8 cellular contexts compared by ENCODE assay signal in genomic region chr12:71663561-71664410, GRCh38. TPM values are rescaled to one million over a fixed set of nuclear protein-coding genes. Genes with fewer than 3 reads are reported as not detected.
DNase-seq lines count a peak whose midpoint lies in the region; ATAC-seq and TF ChIP-seq lines count a peak whose summit lies in the region.

Gene THAP2 (plus strand): TSS chr12:71664301. CDS start chr12:71664510, 209 bp downstream.
Gene ZFC3H1 (minus strand): TSS chr12:71663848. CDS start chr12:71663610, 238 bp downstream.

- peak in 1 of 2 donors; percentile 75 for TF ChIP-seq POLR2A in lower leg skin (IDR thresholded peaks at IDR 0.05)

- POLR2A ChIA-PET in CD4-positive, alpha-beta T cell (lab: Charles Lee) = interaction anchor here (0.6 to 8.4 kb wide), 29 partner anchors 9 to 1925 kb away, joined by 3 to 312 read pairs (median 6); partner anchors contain the start of genes CNOT2, RAB21, TBC1D15 and TMEM19
- POLR2A ChIA-PET in activated CD4-positive, alpha-beta memory T cell treated with anti-CD3 and anti-CD28 coated beads for 36 hours (lab: Charles Lee) = interaction anchor here (0.8 to 5.9 kb wide), 15 partner anchors 8 to 176 kb away, joined by 3 to 132 read pairs (median 6); partner anchors contain the start of genes RAB21, TBC1D15 and TMEM19

- intact Hi-C loops in CD4-positive, alpha-beta T cell (cut with DNase I, micrococcal nuclease) = loop anchor here (1.0 to 10.0 kb wide), 8 partner anchors 21 to 1299 kb away; partner anchors contain the start of genes RAB21 (in 2 of the 2), KCNMB4 (in 1 of the 2), TBC1D15 (in 1 of the 2) and TMEM19 (in 1 of the 2)
- intact Hi-C loops in activated CD4-positive, alpha-beta memory T cell treated with anti-CD3 and anti-CD28 coated beads for 36 hours (cut with micrococcal nuclease) = loop anchor here (1.0 to 10.0 kb wide), 5 partner anchors 23 to 1421 kb away; partner anchors contain the start of genes CNOT2, TBC1D15, TMEM19 and TPH2
- intact Hi-C loops in lower leg skin (cut with DNase I; ENCODE audit: low total_unique reads) = no loop called here

- H3K4me3 Mint-ChIP-seq in CD4-positive, alpha-beta T cell = peak within 1 kb of the TSS; percentile 99
- peak within 1 kb of the TSS; percentile 97 for H3K4me3 Mint-ChIP-seq in activated CD4-positive, alpha-beta memory T cell treated with anti-CD3 and anti-CD28 coated beads for 36 hours

- peak within 1 kb of the TSS; percentile 97 to 99 for H3K9ac ChIP-seq in duodenal mucosa (ENCODE audit: low read depth in 1 of 2, low read length in 2 of 2)

- H3K27me3 ChIP-seq in CD4-positive, alpha-beta T cell (ENCODE audit: control insufficient read depth, insufficient read depth, low read length) = no peaks in the 10 kb centered on the region
- no peaks in the 10 kb centered on the region for H3K27me3 ChIP-seq in duodenal mucosa (ENCODE audit: control insufficient read depth in 1 of 2, insufficient read depth in 2 of 2, low read length in 2 of 2)

- H3K4me1 ChIP-seq in duodenal mucosa (ENCODE audit: control insufficient read depth in 1 of 2, insufficient read depth in 2 of 2, low read length in 2 of 2) = peaks cover 12 to 17% of the 10 kb centered on the region in 2 donors

- CTCF ChIA-PET in CD4-positive, alpha-beta T cell (lab: Charles Lee) = interaction anchor here (1.1 to 4.4 kb wide), 7 partner anchors 9 to 91 kb away, joined by 3 to 52 read pairs (median 7); partner anchors contain the start of genes RAB21 and TMEM19
- CTCF ChIA-PET in activated CD4-positive, alpha-beta memory T cell treated with anti-CD3 and anti-CD28 coated beads for 36 hours (lab: Charles Lee) = interaction anchor here (0.7 to 5.4 kb wide), 7 partner anchors 11 to 91 kb away, joined by 3 to 50 read pairs (median 18); partner anchors contain the start of genes RAB21 and TMEM19

- DNase-seq in CD4-positive, alpha-beta T cell = peak; percentile 80 to 93 (median 83)
- DNase-seq in NCI-H774 (lab: John Stamatoyannopoulos, UW) (peak; percentile 99), lower leg skin (ENCODE audit: low spot score in 2 of 2) (peak; percentile 97 to 98)
- peak; percentile 94 for DNase-seq in activated CD4-positive, alpha-beta memory T cell treated with anti-CD3 and anti-CD28 coated beads for 36 hours
- DNase-seq in stimulated activated CD4-positive, alpha-beta T cell treated with anti-CD3 and anti-CD28 coated beads, Interleukin-4, amount 100 ng/mL, for 48 hours (ENCODE audit: low read depth in 2 of 2) = peak; percentile 68 to 85

- H3K36me3 Mint-ChIP-seq in CD4-positive, alpha-beta T cell (ENCODE audit: low read depth) = peaks cover 46% of the 10 kb centered on the region
- H3K36me3 Mint-ChIP-seq in activated CD4-positive, alpha-beta memory T cell treated with anti-CD3 and anti-CD28 coated beads for 36 hours = peaks cover 46% of the 10 kb centered on the region

- no peak for TF ChIP-seq CTCF in CD4-positive, alpha-beta T cell (IDR thresholded peaks at IDR 0.05)
- no peak for TF ChIP-seq CTCF in lower leg skin (IDR thresholded peaks at IDR 0.05)

- peaks cover 9 to 11% of the 10 kb centered on the region in 2 donors for H3K36me3 ChIP-seq in duodenal mucosa (ENCODE audit: control insufficient read depth in 1 of 2, insufficient read depth in 2 of 2, low read length in 2 of 2)

- peak; percentile 77 for ATAC-seq in CD4-positive, alpha-beta T cell (ENCODE audit: poor library complexity)
- ATAC-seq in GM19397 (IDR thresholded peaks at IDR 0.05; ENCODE audit: unreplicated experiment) = peak; percentile 92
- peak; percentile 94 for ATAC-seq in HG03571 (IDR thresholded peaks at IDR 0.05; ENCODE audit: unreplicated experiment)

- H3K9me3 ChIP-seq in CD4-positive, alpha-beta T cell (ENCODE audit: control insufficient read depth, low read length) = no peaks in the 10 kb centered on the region
- no peaks in the 10 kb centered on the region for H3K9me3 ChIP-seq in duodenal mucosa (ENCODE audit: control insufficient read depth in 1 of 2, low read length in 2 of 2)

- H3K4me3 ChIP-seq in duodenal mucosa (ENCODE audit: low read depth in 1 of 2, low read length in 2 of 2) (peak within 1 kb of the TSS; percentile 95 to 96), lower leg skin (ENCODE audit: low read depth, poor library complexity, severe bottlenecking) (peak within 1 kb of the TSS; percentile 91)

- H3K4me1 Mint-ChIP-seq in CD4-positive, alpha-beta T cell (ENCODE audit: low read depth) = peaks cover 57% of the 10 kb centered on the region
- peaks cover 39% of the 10 kb centered on the region for H3K4me1 Mint-ChIP-seq in activated CD4-positive, alpha-beta memory T cell treated with anti-CD3 and anti-CD28 coated beads for 36 hours (ENCODE audit: low read depth)

- H3K27me3 Mint-ChIP-seq in CD4-positive, alpha-beta T cell = no peaks in the 10 kb centered on the region
- H3K27me3 Mint-ChIP-seq in activated CD4-positive, alpha-beta memory T cell treated with anti-CD3 and anti-CD28 coated beads for 36 hours = no peaks in the 10 kb centered on the region

- H3K27ac ChIP-seq in CD4-positive, alpha-beta T cell (ENCODE audit: low read depth, low read length) = peak within 1 kb of the TSS; percentile 98
- H3K27ac ChIP-seq in duodenal mucosa (ENCODE audit: low read depth, low read length) = peak within 1 kb of the TSS; percentile 95

- 1% methylated on average over 57 of the region's 57 CpGs for WGBS in lower leg skin, 2 donors

- peak within 1 kb of the TSS; percentile 97 for H3K27ac Mint-ChIP-seq in CD4-positive, alpha-beta T cell
- H3K27ac Mint-ChIP-seq in activated CD4-positive, alpha-beta memory T cell treated with anti-CD3 and anti-CD28 coated beads for 36 hours = peak within 1 kb of the TSS; percentile 100

- H3K9me3 Mint-ChIP-seq in CD4-positive, alpha-beta T cell = no peaks in the 10 kb centered on the region
- H3K9me3 Mint-ChIP-seq in activated CD4-positive, alpha-beta memory T cell treated with anti-CD3 and anti-CD28 coated beads for 36 hours = no peaks in the 10 kb centered on the region

RNA-seq across cellular contexts. Expression of gene THAP2, which starts in this region (rescaled TPM):
- total RNA-seq in CD4-positive, alpha-beta T cell = 10 to 100 TPM; 12.1 to 12.6 TPM
- 1 to 10 TPM; 9.4 to 9.5 TPM for total RNA-seq in activated CD4-positive, alpha-beta memory T cell treated with anti-CD3 and anti-CD28 coated beads for 36 hours
- total RNA-seq in lower leg skin = 1 to 10 TPM; 2.6 to 3.2 (median 3.0) TPM

RNA-seq across cellular contexts. Expression of gene ZFC3H1, which starts in this region (rescaled TPM):
- 100 to 1,000 TPM; 131 to 135 TPM for total RNA-seq in CD4-positive, alpha-beta T cell
- total RNA-seq in activated CD4-positive, alpha-beta memory T cell treated with anti-CD3 and anti-CD28 coated beads for 36 hours = 10 to 100 TPM; 55.9 to 64.9 TPM
- 10 to 100 TPM; 47.1 to 80.1 (median 52.6) TPM for total RNA-seq in lower leg skin

Comparison
In these comparisons a context has a peak if more than half of its experiments do, and no peak if none do; other contexts are left out.
1. Peak in every context shown above with its lines: DNase-seq, ATAC-seq, H3K4me3 ChIP-seq and H3K27ac ChIP-seq.